Comparison of ENCODE assay signal across 1 cellular context in genomic region chr17:43574348-43574747, GRCh38.
TF ChIP-seq lines count a peak whose summit lies in the region.

No MANE protein-coding gene starts in this region.

TF ChIP-seq in HepG2, 621 proteins besides CTCF, POLR2A, EP300 and RAD21 (continued from another document and continues in another):
- TF ChIP-seq UBTF (CRISPR knock-in tag; IDR thresholded peaks at IDR 0.05) = peak; percentile 52
- no peak for TF ChIP-seq SRF (IDR thresholded peaks at IDR 0.05; ENCODE audit: low read depth, low read length)
- TF ChIP-seq ZNF160 (CRISPR knock-in tag; IDR thresholded peaks at IDR 0.05) = no peak
- TF ChIP-seq DMAP1 (CRISPR knock-in tag; IDR thresholded peaks at IDR 0.05) = 0 out of 2 replicates have a peak, but pooled peaks have one; percentile 11
- no peak for TF ChIP-seq ZSCAN20 (CRISPR knock-in tag; IDR thresholded peaks at IDR 0.05; ENCODE audit: borderline replicate concordance)
- 0 out of 2 replicates have a peak, but pooled peaks have one; percentile 56 for TF ChIP-seq ZNF225 (CRISPR knock-in tag; IDR thresholded peaks at IDR 0.05)
- no peak for TF ChIP-seq FOXM1 (CRISPR knock-in tag; IDR thresholded peaks at IDR 0.05)
- TF ChIP-seq KLF15 (CRISPR knock-in tag; IDR thresholded peaks at IDR 0.05; ENCODE audit: borderline replicate concordance) = no peak
- no peak for TF ChIP-seq ZBTB43 (CRISPR knock-in tag; conservative IDR thresholded peaks at IDR 0.05)
- TF ChIP-seq ZNF746 (CRISPR knock-in tag; IDR thresholded peaks at IDR 0.05) = 0 out of 2 replicates have a peak, but pooled peaks have one; percentile 10
- no peak for TF ChIP-seq ZNF138 (CRISPR knock-in tag; IDR thresholded peaks at IDR 0.05; ENCODE audit: low read depth)
- TF ChIP-seq ZBTB4 (CRISPR knock-in tag; IDR thresholded peaks at IDR 0.05; ENCODE audit: borderline replicate concordance) = peak; percentile 97; the same call in 1 of the 2 replicates
- peak; percentile 6; the same call in 1 of the 2 replicates for TF ChIP-seq ZBTB33 (CRISPR knock-in tag; IDR thresholded peaks at IDR 0.05)
- TF ChIP-seq FOXC1 (CRISPR knock-in tag; IDR thresholded peaks at IDR 0.05; ENCODE audit: borderline replicate concordance) = 0 out of 2 replicates have a peak, but pooled peaks have one; percentile 10
- 0 out of 2 replicates have a peak, but pooled peaks have one; percentile 59 for TF ChIP-seq HNRNPL (IDR thresholded peaks at IDR 0.05; ENCODE audit: low read depth, low read length)
- TF ChIP-seq ZNF335 (CRISPR knock-in tag; IDR thresholded peaks at IDR 0.05) = no peak
- 0 out of 2 replicates have a peak, but pooled peaks have one; percentile 8 for TF ChIP-seq ZNF83 (CRISPR knock-in tag; IDR thresholded peaks at IDR 0.05; ENCODE audit: borderline replicate concordance)
- TF ChIP-seq CHD4 (IDR thresholded peaks at IDR 0.05; ENCODE audit: borderline replicate concordance, low read length) = 0 out of 2 replicates have a peak, but pooled peaks have one; percentile 4
- TF ChIP-seq LCORL (IDR thresholded peaks at IDR 0.05) = no peak
- 0 out of 2 replicates have a peak, but pooled peaks have one; percentile 1 for TF ChIP-seq LCORL (CRISPR knock-in tag; IDR thresholded peaks at IDR 0.05)
- TF ChIP-seq KAT7 (CRISPR knock-in tag; IDR thresholded peaks at IDR 0.05; ENCODE audit: borderline replicate concordance) = no peak
- TF ChIP-seq ATF3 (CRISPR knock-in tag; IDR thresholded peaks at IDR 0.05) = no peak
- no peak for TF ChIP-seq MBD4 (IDR thresholded peaks at IDR 0.05; ENCODE audit: borderline replicate concordance, low read length)
- no peak for TF ChIP-seq SUZ12 (IDR thresholded peaks at IDR 0.05; ENCODE audit: low read depth, low read length)
- 0 out of 2 replicates have a peak, but pooled peaks have one; percentile 33 for TF ChIP-seq ZBTB39 (CRISPR knock-in tag; IDR thresholded peaks at IDR 0.05)
- peak in 1 of 2 experiments; percentile 22; a peak in 1 of 4 replicates for TF ChIP-seq NR2F1 (CRISPR knock-in tag; IDR thresholded peaks at IDR 0.05)
- no peak for TF ChIP-seq NR1H2 (CRISPR knock-in tag; IDR thresholded peaks at IDR 0.05; ENCODE audit: borderline replicate concordance, low read depth)
- peak; percentile 22; the same call in 1 of the 2 replicates for TF ChIP-seq RXRA (CRISPR knock-in tag; IDR thresholded peaks at IDR 0.05)
- 0 out of 2 replicates have a peak, but pooled peaks have one; percentile 34 for TF ChIP-seq SMAD1 (CRISPR knock-in tag; IDR thresholded peaks at IDR 0.05; ENCODE audit: borderline replicate concordance, low read depth)
- TF ChIP-seq PTBP1 (IDR thresholded peaks at IDR 0.05; ENCODE audit: low read depth, low read length, poor library complexity, severe bottlenecking) = no peak
- no peak for TF ChIP-seq HNRNPK (IDR thresholded peaks at IDR 0.05; ENCODE audit: low read depth, low read length, poor library complexity, severe bottlenecking)
- TF ChIP-seq HOXA3 (CRISPR knock-in tag; IDR thresholded peaks at IDR 0.05) = peak; percentile 11; the same call in 1 of the 2 replicates
- TF ChIP-seq ZNF616 (CRISPR knock-in tag; IDR thresholded peaks at IDR 0.05; ENCODE audit: low read depth) = no peak
- peak; percentile 16; the same call in 1 of the 2 replicates for TF ChIP-seq SALL1 (CRISPR knock-in tag; IDR thresholded peaks at IDR 0.05)
- TF ChIP-seq NCOA1 (CRISPR knock-in tag; IDR thresholded peaks at IDR 0.05) = peak; percentile 84
- TF ChIP-seq PRDM4 (CRISPR knock-in tag; IDR thresholded peaks at IDR 0.05; ENCODE audit: borderline replicate concordance) = no peak
- peak; percentile 98 for TF ChIP-seq ZBTB38 (CRISPR knock-in tag; IDR thresholded peaks at IDR 0.05)
- 0 out of 2 replicates have a peak, but pooled peaks have one; percentile 3 for TF ChIP-seq ZMYM4 (CRISPR knock-in tag; IDR thresholded peaks at IDR 0.05)
- TF ChIP-seq ZNF326 (CRISPR knock-in tag; IDR thresholded peaks at IDR 0.05; ENCODE audit: borderline replicate concordance) = no peak
- TF ChIP-seq ISL2 (CRISPR knock-in tag; IDR thresholded peaks at IDR 0.05) = no peak
- no peak for TF ChIP-seq KLF11 (CRISPR knock-in tag; IDR thresholded peaks at IDR 0.05)
- no peak for TF ChIP-seq EZH2 (conservative IDR thresholded peaks at IDR 0.05; ENCODE audit: low read depth, low read length)
- TF ChIP-seq CEBPB (IDR thresholded peaks at IDR 0.05; ENCODE audit: borderline replicate concordance, low read depth, low read length) = no peak
- 0 out of 2 replicates have a peak, but pooled peaks have one; percentile 15 for TF ChIP-seq ZNF30 (CRISPR knock-in tag; IDR thresholded peaks at IDR 0.05)
- no peak for TF ChIP-seq TFAP4 (IDR thresholded peaks at IDR 0.05; ENCODE audit: borderline replicate concordance, low read depth)
- no peak for TF ChIP-seq KDM5A (IDR thresholded peaks at IDR 0.05; ENCODE audit: borderline replicate concordance, low read length)
- TF ChIP-seq ZNF839 (CRISPR knock-in tag; IDR thresholded peaks at IDR 0.05; ENCODE audit: borderline replicate concordance) = 0 out of 2 replicates have a peak, but pooled peaks have one; percentile 36
- TF ChIP-seq GLI4 (CRISPR knock-in tag; IDR thresholded peaks at IDR 0.05; ENCODE audit: borderline replicate concordance) = 0 out of 2 replicates have a peak, but pooled peaks have one; percentile 11
- peak; percentile 18; the same call in 1 of the 2 replicates for TF ChIP-seq GABPB1 (CRISPR knock-in tag; IDR thresholded peaks at IDR 0.05)
- 0 out of 2 replicates have a peak, but pooled peaks have one; percentile 15 for TF ChIP-seq SP4 (CRISPR knock-in tag; IDR thresholded peaks at IDR 0.05)
- peak; percentile 26; the same call in 1 of the 2 replicates for TF ChIP-seq THRA (CRISPR knock-in tag; IDR thresholded peaks at IDR 0.05; ENCODE audit: borderline replicate concordance)
